Comparison of ENCODE assay signal across 17 cellular contexts in genomic region chr3:188233320-188233719, GRCh38.
DNase-seq lines count a peak whose midpoint lies in the region; ATAC-seq and TF ChIP-seq lines count a peak whose summit lies in the region.
"Had no signal": no experiment of that assay in that cellular context is flagged by ENCODE, and none has a peak within 500 bp of the region (broad histone marks: within the 10 kb centered on the region; RNA-seq: fewer than 3 reads in every experiment).

No MANE protein-coding gene starts in this region.

- no peaks in the 10 kb centered on the region for H3K27me3 ChIP-seq in thoracic aorta (replicated peaks; ENCODE audit: insufficient read depth)
- H3K27me3 ChIP-seq: BLaER1 treated with 17β-estradiol and CSF1 and Interleukin-3, amounts not matched to agents 10 nM and 100 nM; ovary had no signal

- peak overlapping the region; percentile 69 for H3K27ac Mint-ChIP-seq in HFFc6
- H3K27ac Mint-ChIP-seq: activated naive CD4-positive, alpha-beta T cell treated with anti-CD3 and anti-CD28 coated beads, Interleukin-2, amount 10 ng/mL, durations not matched to agents 7 days and 5 days; IgD-negative memory B cell; stimulated activated naive CD8-positive, alpha-beta T cell treated with anti-CD3 and anti-CD28 coated beads, Interleukin-15, Interleukin-2, amounts not matched to agents 100 ng/mL and 50 ng/mL, for 24 hours had no signal

- H3K27ac ChIP-seq in thoracic aorta, result peak overlapping the region; percentile 76 to 87
- H3K27ac ChIP-seq: BLaER1 treated with 17β-estradiol and CSF1 and Interleukin-3, amounts not matched to agents 10 nM and 100 nM; ovary had no signal

- H3K4me1 ChIP-seq in thoracic aorta (ENCODE audit: control insufficient read depth in 1 of 2, low read depth in 2 of 2), result peaks cover 28 to 87% of the 10 kb centered on the region in 2 donors

- H3K9me3 Mint-ChIP-seq in HFFc6, result no peaks in the 10 kb centered on the region
- H3K9me3 Mint-ChIP-seq: activated naive CD4-positive, alpha-beta T cell treated with anti-CD3 and anti-CD28 coated beads, Interleukin-2, amount 10 ng/mL, durations not matched to agents 7 days and 5 days; IgD-negative memory B cell; stimulated activated naive CD8-positive, alpha-beta T cell treated with anti-CD3 and anti-CD28 coated beads, Interleukin-15, Interleukin-2, amounts not matched to agents 100 ng/mL and 50 ng/mL, for 24 hours had no signal

- peaks cover 80% of the 10 kb centered on the region for H3K4me1 Mint-ChIP-seq in HFFc6 (ENCODE audit: low read depth)

- no peaks in the 10 kb centered on the region; the same call in 1 of the 2 replicates for H3K27me3 Mint-ChIP-seq in HFFc6 (ENCODE audit: insufficient read depth)
- H3K27me3 Mint-ChIP-seq: activated naive CD4-positive, alpha-beta T cell treated with anti-CD3 and anti-CD28 coated beads, Interleukin-2, amount 10 ng/mL, durations not matched to agents 7 days and 5 days; stimulated activated naive CD8-positive, alpha-beta T cell treated with anti-CD3 and anti-CD28 coated beads, Interleukin-15, Interleukin-2, amounts not matched to agents 100 ng/mL and 50 ng/mL, for 24 hours had no signal

- peak; percentile 63 for ATAC-seq in thoracic aorta (ENCODE audit: insufficient number of reproducible peaks, low FRiP score, low read depth)
- ATAC-seq in HG03175 (IDR thresholded peaks at IDR 0.05; ENCODE audit: unreplicated experiment), result no peak

- H3K36me3 ChIP-seq in thoracic aorta, result no peaks in the 10 kb centered on the region
- H3K36me3 ChIP-seq: ovary had no signal

- H3K4me3 ChIP-seq in astrocyte of the spinal cord (ENCODE audit: low read depth, low read length) (no peak overlapping the region), thoracic aorta (peak overlapping the region; percentile 13)
- H3K4me3 ChIP-seq: BLaER1 treated with 17β-estradiol and CSF1 and Interleukin-3, amounts not matched to agents 10 nM and 100 nM; ovary had no signal

- DNase-seq in HFFc6 (peak; percentile 42), astrocyte of the spinal cord (ENCODE audit: low read depth, low spot score) (peak; percentile 61), iris pigment epithelial cell (ENCODE audit: low read depth) (peak; percentile 69), thoracic aorta (ENCODE audit: low spot score) (no peak), NK-92 (lab: John Stamatoyannopoulos, UW; ENCODE audit: unreplicated experiment) (no peak)
- no peak for DNase-seq in effector CD8-positive, alpha-beta T cell (lab: John Stamatoyannopoulos, UW)
- DNase-seq: activated CD8-positive, alpha-beta memory T cell treated with anti-CD3 and anti-CD28 coated beads, Interleukin-2, amount 50 U/mL, for 4 hours; activated naive CD4-positive, alpha-beta T cell treated with anti-CD3 and anti-CD28 coated beads, Interleukin-2, amount 10 ng/mL, durations not matched to agents 7 days and 5 days; caudate nucleus; head of caudate nucleus; NCI-H1105 treated with DMSO at 0.1 percent for 48 hours; NCI-H2227 treated with DMSO at 0.1 percent for 48 hours; ovary had no signal

- in situ Hi-C loops in astrocyte of the spinal cord (cut with HindIII; ENCODE audit: low sequenced_read_pairs), result no loop called here

- no peaks in the 10 kb centered on the region for H3K9me3 ChIP-seq in thoracic aorta
- H3K9me3 ChIP-seq: BLaER1 treated with 17β-estradiol and CSF1 and Interleukin-3, amounts not matched to agents 10 nM and 100 nM; ovary had no signal

- H3K4me3 Mint-ChIP-seq in HFFc6, result no peak overlapping the region
- H3K4me3 Mint-ChIP-seq: activated naive CD4-positive, alpha-beta T cell treated with anti-CD3 and anti-CD28 coated beads, Interleukin-2, amount 10 ng/mL, durations not matched to agents 7 days and 5 days; IgD-negative memory B cell; stimulated activated naive CD8-positive, alpha-beta T cell treated with anti-CD3 and anti-CD28 coated beads, Interleukin-15, Interleukin-2, amounts not matched to agents 100 ng/mL and 50 ng/mL, for 24 hours had no signal

- H3K36me3 Mint-ChIP-seq in HFFc6 (ENCODE audit: low read depth), result peaks cover 45% of the 10 kb centered on the region

- no peak for TF ChIP-seq CTCF in HFFc6 (IDR thresholded peaks at IDR 0.05)
- no peak for TF ChIP-seq CTCF in astrocyte of the spinal cord (IDR thresholded peaks at IDR 0.05; ENCODE audit: low read depth, low read length)
- no peak for TF ChIP-seq CTCF in thoracic aorta (IDR thresholded peaks at IDR 0.05)

Comparison
In these comparisons a context has a peak if more than half of its experiments do, and no peak if none do; other contexts are left out.
1. DNase-seq: peak in HFFc6 (single experiment), astrocyte of the spinal cord (single experiment) and iris pigment epithelial cell (single experiment); none in thoracic aorta (single experiment), effector CD8-positive, alpha-beta T cell (single experiment) and NK-92 (single experiment).